Comparison of ENCODE assay signal across 8 cellular contexts in the genomic region with DNA sequence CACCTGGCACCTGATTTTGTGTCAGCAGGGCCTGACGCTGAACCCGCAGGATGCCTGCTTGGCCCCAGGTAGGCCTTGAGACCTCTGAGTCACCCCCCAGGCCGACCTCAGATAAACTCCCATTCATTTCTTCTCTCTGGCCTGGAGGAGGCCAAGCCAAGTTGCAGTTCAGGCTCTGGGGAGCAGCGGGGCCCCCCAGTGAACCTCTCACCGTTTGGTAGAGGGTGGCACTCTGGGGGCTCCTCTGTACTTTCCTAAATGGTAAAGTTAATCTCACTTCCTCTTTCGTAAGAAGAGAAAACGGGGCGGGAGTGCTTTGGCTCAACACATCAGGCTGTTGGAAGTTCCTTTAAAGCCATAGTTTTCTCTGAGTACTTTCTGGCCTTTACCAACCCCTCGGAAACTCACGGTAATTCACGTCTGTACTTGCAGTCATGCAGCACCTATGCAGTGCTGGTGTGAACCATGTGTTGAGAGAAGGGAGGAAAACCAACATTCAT. TPM values are rescaled to one million over a fixed set of nuclear protein-coding genes. Genes with fewer than 3 reads are reported as not detected.
DNase-seq lines count a peak whose midpoint lies in the region; ATAC-seq and TF ChIP-seq lines count a peak whose summit lies in the region.

No MANE protein-coding gene starts in this region.

- WGBS in spleen, 5 donors, result 18 to 40% (median 29%) methylated on average over 11 of the region's 11 CpGs

- H3K27ac ChIP-seq in spleen, result peak overlapping the region in 7 of 8 donors; percentile 23 to 98 (median 94)

- H3K9me3 ChIP-seq in spleen, result no peaks in the 10 kb centered on the region

- H3K27me3 ChIP-seq in spleen (replicated peaks in 1 of 7), result peaks cover 0 to 36% (median 4%) of the 10 kb centered on the region in 7 donors

- peaks cover 19 to 73% (median 58%) of the 10 kb centered on the region in 6 donors for H3K4me1 ChIP-seq in spleen

- H3K4me3 ChIP-seq in cardiac fibroblast (replicated peaks in 1 of 2; ENCODE audit: low read depth in 2 of 2, low read length in 2 of 2) (no peak overlapping the region), spleen (peak overlapping the region in 4 of 8 donors; percentile 8 to 80 (median 10))

- TF ChIP-seq POLR2A in spleen (IDR thresholded peaks at IDR 0.05), result no peak

- ATAC-seq in HG03108 (IDR thresholded peaks at IDR 0.05; ENCODE audit: unreplicated experiment), result peak; percentile 53
- no peak for ATAC-seq in HG03159 (IDR thresholded peaks at IDR 0.05; ENCODE audit: unreplicated experiment)

- intact Hi-C loops in spleen (cut with DNase I; ENCODE audit: low total_unique reads), result no loop called here

- H3K36me3 ChIP-seq in spleen, result peaks cover 0 to 38% (median 0%) of the 10 kb centered on the region in 6 donors

- no peak for TF ChIP-seq CTCF in cardiac fibroblast (IDR thresholded peaks at IDR 0.05; ENCODE audit: low read depth, low read length)
- TF ChIP-seq CTCF in spleen (IDR thresholded peaks at IDR 0.05 in 8 of 11, conservative IDR thresholded peaks at IDR 0.05 in 3 of 11), result no peak

- DNase-seq in GM19240 (ENCODE audit: insufficient read length, low spot score) (peak; percentile 56), cardiac fibroblast (ENCODE audit: low read depth in 2 of 2) (peak; percentile 30 to 67), spleen (peak; percentile 85), NCI-H524 treated with DMSO at 0.1 percent for 48 hours (lab: John Stamatoyannopoulos, UW) (no peak), EL (no peak), epidermal melanocyte (ENCODE audit: insufficient read length, low spot score) (no peak)

RNA-seq across cellular contexts. Expression of gene SIRPA, which starts 2.8 kb away (rescaled TPM):
- total RNA-seq in spleen, result 100 to 1,000 TPM in 1 of 7 donors, 10 to 100 TPM in 6; 28.9 to 104 (median 48.0) TPM
- 10 to 100 TPM in 2 of 3 donors, 1 to 10 TPM in 1; 9.8 to 15.9 (median 10.7) TPM for polyA plus RNA-seq in spleen

Comparison
In these comparisons a context has a peak if more than half of its experiments do, and no peak if none do; other contexts are left out.
1. DNase-seq: peak in GM19240 (single experiment), cardiac fibroblast (2 of 2) and spleen (single experiment); none in NCI-H524 treated with DMSO at 0.1 percent for 48 hours (single experiment), EL (single experiment) and epidermal melanocyte (single experiment).